1 cellular context compared by ENCODE assay signal in the genomic region with DNA sequence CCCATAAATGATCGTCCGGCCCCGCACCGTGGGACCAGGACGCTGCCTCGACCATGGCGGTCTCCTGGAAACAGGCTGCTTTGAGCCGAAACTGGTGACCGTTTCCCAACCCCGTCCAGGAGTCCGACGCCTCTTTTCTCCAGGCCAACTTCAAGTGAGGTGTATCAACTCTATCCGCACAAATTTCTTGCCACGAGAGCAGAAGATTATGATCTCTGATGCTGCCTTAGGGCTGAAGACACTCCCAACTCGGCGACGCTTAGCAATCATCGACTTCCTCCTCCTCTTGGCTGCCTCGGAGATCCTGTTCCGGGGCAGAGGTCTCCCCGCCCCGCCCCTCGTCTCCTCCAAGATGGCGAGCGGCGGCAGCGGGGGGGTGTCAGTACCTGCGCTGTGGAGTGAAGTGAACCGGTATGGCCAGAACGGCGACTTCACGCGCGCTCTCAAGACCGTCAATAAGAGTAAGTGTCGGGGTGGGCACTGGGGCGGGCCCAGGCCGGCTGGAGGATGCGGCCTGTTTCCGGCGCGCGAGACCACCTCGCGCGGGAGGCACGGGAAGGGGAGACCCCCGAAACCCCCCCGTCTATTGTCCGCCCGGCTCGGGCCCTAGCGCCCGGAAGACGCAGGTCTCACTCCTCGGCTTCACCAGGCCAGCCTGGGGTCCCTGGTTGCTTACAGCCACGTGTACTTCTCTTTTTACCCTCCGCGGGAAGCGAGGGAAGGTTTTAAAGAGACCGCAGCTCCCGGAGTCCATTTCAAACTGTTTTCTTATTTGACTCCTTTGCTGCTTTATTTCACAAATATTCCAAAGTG.
TF ChIP-seq lines count a peak whose summit lies in the region.

A gene with protein sequence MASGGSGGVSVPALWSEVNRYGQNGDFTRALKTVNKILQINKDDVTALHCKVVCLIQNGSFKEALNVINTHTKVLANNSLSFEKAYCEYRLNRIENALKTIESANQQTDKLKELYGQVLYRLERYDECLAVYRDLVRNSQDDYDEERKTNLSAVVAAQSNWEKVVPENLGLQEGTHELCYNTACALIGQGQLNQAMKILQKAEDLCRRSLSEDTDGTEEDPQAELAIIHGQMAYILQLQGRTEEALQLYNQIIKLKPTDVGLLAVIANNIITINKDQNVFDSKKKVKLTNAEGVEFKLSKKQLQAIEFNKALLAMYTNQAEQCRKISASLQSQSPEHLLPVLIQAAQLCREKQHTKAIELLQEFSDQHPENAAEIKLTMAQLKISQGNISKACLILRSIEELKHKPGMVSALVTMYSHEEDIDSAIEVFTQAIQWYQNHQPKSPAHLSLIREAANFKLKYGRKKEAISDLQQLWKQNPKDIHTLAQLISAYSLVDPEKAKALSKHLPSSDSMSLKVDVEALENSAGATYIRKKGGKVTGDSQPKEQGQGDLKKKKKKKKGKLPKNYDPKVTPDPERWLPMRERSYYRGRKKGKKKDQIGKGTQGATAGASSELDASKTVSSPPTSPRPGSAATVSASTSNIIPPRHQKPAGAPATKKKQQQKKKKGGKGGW (plus strand): TSS at position 334 of the 813 bp plus-strand sequence. CDS start 19 bp downstream, at position 353.

TF ChIP-seq in HepG2, 621 proteins besides CTCF, POLR2A, EP300 and RAD21 (continued from another document and continues in another):
- TF ChIP-seq IRF1 (CRISPR knock-in tag; IDR thresholded peaks at IDR 0.05; ENCODE audit: low read depth) (no peak; the same call in 1 of the 2 replicates), MXD3 (CRISPR knock-in tag; IDR thresholded peaks at IDR 0.05) (no peak), ZNF546 (CRISPR knock-in tag; conservative IDR thresholded peaks at IDR 0.05) (no peak), HCFC1 (IDR thresholded peaks at IDR 0.05; ENCODE audit: low read depth, low read length) (peak; percentile 61), ZNF615 (CRISPR knock-in tag; IDR thresholded peaks at IDR 0.05; ENCODE audit: borderline replicate concordance) (no peak), LCORL (IDR thresholded peaks at IDR 0.05) (no peak), LCORL (CRISPR knock-in tag; IDR thresholded peaks at IDR 0.05) (no peak), ZNF17 (CRISPR knock-in tag; IDR thresholded peaks at IDR 0.05) (no peak), SETDB1 (CRISPR knock-in tag; IDR thresholded peaks at IDR 0.05; ENCODE audit: borderline replicate concordance) (no peak), SP5 (CRISPR knock-in tag; IDR thresholded peaks at IDR 0.05; ENCODE audit: borderline replicate concordance, low read depth) (peak; percentile 80), ZNF644 (CRISPR knock-in tag; IDR thresholded peaks at IDR 0.05; ENCODE audit: low read depth) (peak; percentile 24; the same call in 1 of the 2 replicates), REST (IDR thresholded peaks at IDR 0.05; ENCODE audit: borderline replicate concordance in 1 of 2, low read depth in 1 of 2, low read length in 2 of 2) (peak in 1 of 2 experiments; percentile 48; a peak in 1 of 4 replicates), DMTF1 (CRISPR knock-in tag; IDR thresholded peaks at IDR 0.05) (no peak), ZNF674 (CRISPR knock-in tag; IDR thresholded peaks at IDR 0.05; ENCODE audit: low read depth) (no peak), RBM39 (IDR thresholded peaks at IDR 0.05; ENCODE audit: low read depth, low read length, poor library complexity, severe bottlenecking) (peak; percentile 81), ZNF577 (CRISPR knock-in tag; IDR thresholded peaks at IDR 0.05; ENCODE audit: borderline replicate concordance, low read depth) (no peak), ZBTB37 (CRISPR knock-in tag; IDR thresholded peaks at IDR 0.05) (no peak), ZSCAN31 (CRISPR knock-in tag; IDR thresholded peaks at IDR 0.05; ENCODE audit: low read depth) (0 out of 2 replicates have a peak, but pooled peaks have one; percentile 29), HNRNPH1 (optimal IDR thresholded peaks at IDR 0.05; ENCODE audit: low read depth, low read length) (no peak), IKZF5 (CRISPR knock-in tag; IDR thresholded peaks at IDR 0.05) (peak; percentile 52), ZNF530 (CRISPR knock-in tag; IDR thresholded peaks at IDR 0.05; ENCODE audit: low read depth) (no peak), ZNF253 (CRISPR knock-in tag; IDR thresholded peaks at IDR 0.05; ENCODE audit: borderline replicate concordance) (no peak), ZNF572 (CRISPR knock-in tag; IDR thresholded peaks at IDR 0.05) (0 out of 2 replicates have a peak, but pooled peaks have one; percentile 18), MEIS1 (CRISPR knock-in tag; IDR thresholded peaks at IDR 0.05; ENCODE audit: borderline replicate concordance) (no peak), ZNF605 (CRISPR knock-in tag; IDR thresholded peaks at IDR 0.05) (no peak), HNRNPLL (IDR thresholded peaks at IDR 0.05; ENCODE audit: low read depth, low read length, poor library complexity, severe bottlenecking) (peak; percentile 41), AHR (CRISPR knock-in tag; IDR thresholded peaks at IDR 0.05) (0 out of 2 replicates have a peak, but pooled peaks have one; percentile 41), TRIM24 (CRISPR knock-in tag; IDR thresholded peaks at IDR 0.05) (no peak), MAFF (IDR thresholded peaks at IDR 0.05; ENCODE audit: low read depth, low read length) (no peak)
- TF ChIP-seq, protein P1, sequence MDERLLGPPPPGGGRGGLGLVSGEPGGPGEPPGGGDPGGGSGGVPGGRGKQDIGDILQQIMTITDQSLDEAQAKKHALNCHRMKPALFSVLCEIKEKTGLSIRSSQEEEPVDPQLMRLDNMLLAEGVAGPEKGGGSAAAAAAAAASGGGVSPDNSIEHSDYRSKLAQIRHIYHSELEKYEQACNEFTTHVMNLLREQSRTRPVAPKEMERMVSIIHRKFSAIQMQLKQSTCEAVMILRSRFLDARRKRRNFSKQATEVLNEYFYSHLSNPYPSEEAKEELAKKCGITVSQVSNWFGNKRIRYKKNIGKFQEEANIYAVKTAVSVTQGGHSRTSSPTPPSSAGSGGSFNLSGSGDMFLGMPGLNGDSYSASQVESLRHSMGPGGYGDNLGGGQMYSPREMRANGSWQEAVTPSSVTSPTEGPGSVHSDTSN (CRISPR knock-in tag; IDR thresholded peaks at IDR 0.05) = no peak
- TF ChIP-seq, protein P2, sequence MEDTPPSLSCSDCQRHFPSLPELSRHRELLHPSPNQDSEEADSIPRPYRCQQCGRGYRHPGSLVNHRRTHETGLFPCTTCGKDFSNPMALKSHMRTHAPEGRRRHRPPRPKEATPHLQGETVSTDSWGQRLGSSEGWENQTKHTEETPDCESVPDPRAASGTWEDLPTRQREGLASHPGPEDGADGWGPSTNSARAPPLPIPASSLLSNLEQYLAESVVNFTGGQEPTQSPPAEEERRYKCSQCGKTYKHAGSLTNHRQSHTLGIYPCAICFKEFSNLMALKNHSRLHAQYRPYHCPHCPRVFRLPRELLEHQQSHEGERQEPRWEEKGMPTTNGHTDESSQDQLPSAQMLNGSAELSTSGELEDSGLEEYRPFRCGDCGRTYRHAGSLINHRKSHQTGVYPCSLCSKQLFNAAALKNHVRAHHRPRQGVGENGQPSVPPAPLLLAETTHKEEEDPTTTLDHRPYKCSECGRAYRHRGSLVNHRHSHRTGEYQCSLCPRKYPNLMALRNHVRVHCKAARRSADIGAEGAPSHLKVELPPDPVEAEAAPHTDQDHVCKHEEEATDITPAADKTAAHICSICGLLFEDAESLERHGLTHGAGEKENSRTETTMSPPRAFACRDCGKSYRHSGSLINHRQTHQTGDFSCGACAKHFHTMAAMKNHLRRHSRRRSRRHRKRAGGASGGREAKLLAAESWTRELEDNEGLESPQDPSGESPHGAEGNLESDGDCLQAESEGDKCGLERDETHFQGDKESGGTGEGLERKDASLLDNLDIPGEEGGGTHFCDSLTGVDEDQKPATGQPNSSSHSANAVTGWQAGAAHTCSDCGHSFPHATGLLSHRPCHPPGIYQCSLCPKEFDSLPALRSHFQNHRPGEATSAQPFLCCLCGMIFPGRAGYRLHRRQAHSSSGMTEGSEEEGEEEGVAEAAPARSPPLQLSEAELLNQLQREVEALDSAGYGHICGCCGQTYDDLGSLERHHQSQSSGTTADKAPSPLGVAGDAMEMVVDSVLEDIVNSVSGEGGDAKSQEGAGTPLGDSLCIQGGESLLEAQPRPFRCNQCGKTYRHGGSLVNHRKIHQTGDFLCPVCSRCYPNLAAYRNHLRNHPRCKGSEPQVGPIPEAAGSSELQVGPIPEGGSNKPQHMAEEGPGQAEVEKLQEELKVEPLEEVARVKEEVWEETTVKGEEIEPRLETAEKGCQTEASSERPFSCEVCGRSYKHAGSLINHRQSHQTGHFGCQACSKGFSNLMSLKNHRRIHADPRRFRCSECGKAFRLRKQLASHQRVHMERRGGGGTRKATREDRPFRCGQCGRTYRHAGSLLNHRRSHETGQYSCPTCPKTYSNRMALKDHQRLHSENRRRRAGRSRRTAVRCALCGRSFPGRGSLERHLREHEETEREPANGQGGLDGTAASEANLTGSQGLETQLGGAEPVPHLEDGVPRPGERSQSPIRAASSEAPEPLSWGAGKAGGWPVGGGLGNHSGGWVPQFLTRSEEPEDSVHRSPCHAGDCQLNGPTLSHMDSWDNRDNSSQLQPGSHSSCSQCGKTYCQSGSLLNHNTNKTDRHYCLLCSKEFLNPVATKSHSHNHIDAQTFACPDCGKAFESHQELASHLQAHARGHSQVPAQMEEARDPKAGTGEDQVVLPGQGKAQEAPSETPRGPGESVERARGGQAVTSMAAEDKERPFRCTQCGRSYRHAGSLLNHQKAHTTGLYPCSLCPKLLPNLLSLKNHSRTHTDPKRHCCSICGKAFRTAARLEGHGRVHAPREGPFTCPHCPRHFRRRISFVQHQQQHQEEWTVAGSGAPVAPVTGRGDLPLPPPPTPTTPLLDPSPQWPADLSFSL (CRISPR knock-in tag; IDR thresholded peaks at IDR 0.05) = no peak
